Comparison of ENCODE assay signal across 9 cellular contexts in the genomic region with DNA sequence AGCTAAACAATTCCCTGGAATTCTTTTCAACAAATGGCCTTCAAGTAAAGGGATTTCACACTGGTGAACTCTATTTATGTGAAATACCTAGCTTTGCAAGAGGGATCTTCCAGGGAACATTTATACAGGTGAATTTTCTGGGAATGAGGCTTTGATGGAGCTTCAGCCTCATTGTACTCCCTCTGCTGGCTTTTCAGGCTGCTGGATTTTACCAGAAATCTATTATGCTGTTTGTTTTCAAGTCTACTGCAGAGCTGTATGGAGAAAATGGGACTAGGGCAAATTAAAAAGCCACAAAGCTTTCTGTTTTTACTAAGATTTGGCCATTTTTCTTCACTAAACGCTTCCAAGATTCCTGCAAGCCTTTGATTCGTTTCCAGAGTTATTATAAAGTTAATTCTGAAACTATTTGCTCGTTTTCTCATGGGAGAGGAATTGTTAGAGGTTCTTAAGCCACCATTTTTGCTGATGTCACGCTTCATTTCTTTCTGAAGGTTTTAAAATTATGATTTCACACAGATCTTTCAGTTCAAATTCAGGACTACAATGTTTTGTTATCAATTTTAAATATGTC.
DNase-seq lines count a peak whose midpoint lies in the region; ATAC-seq and TF ChIP-seq lines count a peak whose summit lies in the region.
"Had no signal": no experiment of that assay in that cellular context is flagged by ENCODE, and none has a peak within 500 bp of the region (broad histone marks: within the 10 kb centered on the region; RNA-seq: fewer than 3 reads in every experiment).

No MANE protein-coding gene starts in this region.

- H3K9ac ChIP-seq in BLaER1 treated with 17β-estradiol and CSF1 and Interleukin-3, amounts not matched to agents 10 nM and 100 nM, result peak overlapping the region in 8 of 11 experiments; percentile 1 to 49 (median 36); a peak in 9 of 22 replicates

- peaks cover 60% of the 10 kb centered on the region for H3K4me1 Mint-ChIP-seq in central memory CD8-positive, alpha-beta T cell

- no peak for DNase-seq in HFF-Myc (ENCODE audit: extremely low read depth, low read depth)
- DNase-seq in central memory CD8-positive, alpha-beta T cell (ENCODE audit: low spot score in 2 of 2), result no peak
- peak; percentile 31 for DNase-seq in midbrain (lab: John Stamatoyannopoulos, UW)
- no peak for DNase-seq in NOMO-1 treated with DMSO at 0.1 percent for 48 hours (lab: John Stamatoyannopoulos, UW; ENCODE audit: unreplicated experiment)
- no peak for DNase-seq in stimulated activated CD4-positive, alpha-beta T cell treated with anti-CD3 and anti-CD28 coated beads, Interleukin-15, amount 100 ng/mL, for 24 hours
- DNase-seq: activated naive CD4-positive, alpha-beta T cell treated with anti-CD3 and anti-CD28 coated beads, Interleukin-2, amount 50 U/mL, for 16 hours had no signal

- peak overlapping the region; percentile 4 to 65 (median 56); a peak in 16 of 22 replicates for H3K27ac ChIP-seq in BLaER1 treated with 17β-estradiol and CSF1 and Interleukin-3, amounts not matched to agents 10 nM and 100 nM

- peaks cover 34 to 99% (median 85%) of the 10 kb centered on the region in 11 experiments; a peak in 21 of 22 replicates for H4K20me1 ChIP-seq in BLaER1 treated with 17β-estradiol and CSF1 and Interleukin-3, amounts not matched to agents 10 nM and 100 nM

- no peaks in the 10 kb centered on the region for H3K27me3 Mint-ChIP-seq in central memory CD8-positive, alpha-beta T cell

- TF ChIP-seq CTCF in HFF-Myc (IDR thresholded peaks at IDR 0.05; ENCODE audit: low read depth, low read length, missing control alignments), result peak; percentile 4

- no peaks in the 10 kb centered on the region for H3K27me3 ChIP-seq in BLaER1 treated with 17β-estradiol and CSF1 and Interleukin-3, amounts not matched to agents 10 nM and 100 nM

- peaks cover 15 to 67% (median 58%) of the 10 kb centered on the region in 11 experiments for H3K9me3 ChIP-seq in BLaER1 treated with 17β-estradiol and CSF1 and Interleukin-3, amounts not matched to agents 10 nM and 100 nM (replicated peaks in 1 of 11)

- peaks cover 0 to 52% (median 27%) of the 10 kb centered on the region in 11 experiments; a peak in 17 of 22 replicates for H3K36me3 ChIP-seq in BLaER1 treated with 17β-estradiol and CSF1 and Interleukin-3, amounts not matched to agents 10 nM and 100 nM

- peaks cover 11% of the 10 kb centered on the region for H3K36me3 Mint-ChIP-seq in central memory CD8-positive, alpha-beta T cell (ENCODE audit: insufficient read depth)

- peak overlapping the region in 3 of 10 experiments; percentile 27 to 33 (median 33); a peak in 2 of 20 replicates for H3K4me3 ChIP-seq in BLaER1 treated with 17β-estradiol and CSF1 and Interleukin-3, amounts not matched to agents 10 nM and 100 nM
- H3K4me3 ChIP-seq in HFF-Myc (replicated peaks; ENCODE audit: low read depth, low read length), result no peak overlapping the region

- peak overlapping the region; percentile 58 to 88 (median 75) for H3K4me2 ChIP-seq in BLaER1 treated with 17β-estradiol and CSF1 and Interleukin-3, amounts not matched to agents 10 nM and 100 nM

- no peak overlapping the region for H3K27ac Mint-ChIP-seq in central memory CD8-positive, alpha-beta T cell (ENCODE audit: low read depth)

- no peak for ATAC-seq in central memory CD8-positive, alpha-beta T cell (replicated peaks; ENCODE audit: extremely low read depth, poor library complexity, severe bottlenecking)
- ATAC-seq in GM21515 (IDR thresholded peaks at IDR 0.05; ENCODE audit: unreplicated experiment) (no peak), HG03196 (IDR thresholded peaks at IDR 0.05; ENCODE audit: unreplicated experiment) (no peak)

- no peaks in the 10 kb centered on the region for H3K9me3 Mint-ChIP-seq in central memory CD8-positive, alpha-beta T cell

- H3K4me3 Mint-ChIP-seq in central memory CD8-positive, alpha-beta T cell, result peak overlapping the region; percentile 36

- peaks cover 35 to 81% (median 51%) of the 10 kb centered on the region in 10 experiments for H3K4me1 ChIP-seq in BLaER1 treated with 17β-estradiol and CSF1 and Interleukin-3, amounts not matched to agents 10 nM and 100 nM
